29 cellular contexts compared by ENCODE assay signal in genomic region chr17:16818340-16818739, GRCh38.
"Had no signal": no experiment of that assay in that cellular context is flagged by ENCODE, and none has a peak within 500 bp of the region (broad histone marks: within the 10 kb centered on the region; RNA-seq: fewer than 3 reads in every experiment).

No MANE protein-coding gene starts in this region.

- H3K27me3 ChIP-seq: foreskin keratinocyte, heart left ventricle, pancreas, right lobe of liver, tibial nerve, uterus had no signal

- H3K27ac ChIP-seq: dorsolateral prefrontal cortex, esophagus muscularis mucosa, foreskin keratinocyte, gastroesophageal sphincter, heart left ventricle, left lung, pancreas, right lobe of liver, thoracic aorta, tibial nerve, upper lobe of right lung, uterus had no signal

- H3K27ac Mint-ChIP-seq: nephron progenitor cell; progenitor cell of endocrine pancreas; stimulated activated effector memory CD8-positive, alpha-beta T cell treated with anti-CD3 and anti-CD28 coated beads, Interleukin-12 subunit alpha, Interleukin-12 subunit beta, amount 100 ng/mL, for 72 hours; stimulated activated naive CD8-positive, alpha-beta T cell treated with anti-CD3 and anti-CD28 coated beads, Interleukin-15, Interleukin-2, amounts not matched to agents 100 ng/mL and 50 ng/mL, for 24 hours had no signal

- H3K9me3 ChIP-seq: esophagus muscularis mucosa, gastroesophageal sphincter, heart left ventricle, left lung, pancreas, right lobe of liver, thoracic aorta, tibial nerve, upper lobe of right lung, uterus had no signal

- H3K9me3 Mint-ChIP-seq: nephron progenitor cell; stimulated activated effector memory CD8-positive, alpha-beta T cell treated with anti-CD3 and anti-CD28 coated beads, Interleukin-12 subunit alpha, Interleukin-12 subunit beta, amount 100 ng/mL, for 72 hours; stimulated activated naive CD8-positive, alpha-beta T cell treated with anti-CD3 and anti-CD28 coated beads, Interleukin-15, Interleukin-2, amounts not matched to agents 100 ng/mL and 50 ng/mL, for 24 hours had no signal

- H3K4me3 ChIP-seq: dorsolateral prefrontal cortex, esophagus muscularis mucosa, gastroesophageal sphincter, heart left ventricle, left lung, pancreas, right lobe of liver, smooth muscle cell, thoracic aorta, tibial nerve, upper lobe of right lung, uterus had no signal

- H3K4me1 ChIP-seq: left lung, pancreas, right lobe of liver, upper lobe of right lung, uterus had no signal

- H3K4me3 Mint-ChIP-seq: naive thymus-derived CD8-positive, alpha-beta T cell; nephron progenitor cell; stimulated activated effector memory CD8-positive, alpha-beta T cell treated with anti-CD3 and anti-CD28 coated beads, Interleukin-12 subunit alpha, Interleukin-12 subunit beta, amount 100 ng/mL, for 72 hours; stimulated activated naive CD8-positive, alpha-beta T cell treated with anti-CD3 and anti-CD28 coated beads, Interleukin-15, Interleukin-2, amounts not matched to agents 100 ng/mL and 50 ng/mL, for 24 hours had no signal

- H3K4me2 ChIP-seq: smooth muscle cell had no signal

- H3K36me3 Mint-ChIP-seq: naive thymus-derived CD8-positive, alpha-beta T cell; stimulated activated effector memory CD8-positive, alpha-beta T cell treated with anti-CD3 and anti-CD28 coated beads, Interleukin-12 subunit alpha, Interleukin-12 subunit beta, amount 100 ng/mL, for 72 hours had no signal

- H3K36me3 ChIP-seq: esophagus muscularis mucosa, gastroesophageal sphincter, heart left ventricle, left lung, pancreas, right lobe of liver, thoracic aorta, tibial nerve, upper lobe of right lung, uterus had no signal

- DNase-seq: cerebellar nuclear complex; cortex of kidney; effector CD8-positive, alpha-beta T cell; foreskin keratinocyte; heart left ventricle; hippocampal formation; kidney; left lung; mesenchymal stem cell; midbrain; nephron progenitor cell; occipital lobe; right lobe of liver; stimulated activated CD4-positive, alpha-beta T cell treated with anti-CD3 and anti-CD28 coated beads, Interleukin-12 subunit alpha, Interleukin-12 subunit beta, amount 100 ng/mL, for 4 hours; stimulated activated CD4-positive, alpha-beta T cell treated with anti-CD3 and anti-CD28 coated beads, Interleukin-1b, Interleukin-23, amount 100 ng/mL, for 48 hours; stimulated activated CD4-positive, alpha-beta T cell treated with anti-CD3 and anti-CD28 coated beads, Interleukin-4, amount 100 ng/mL, for 24 hours; upper lobe of right lung; uterus had no signal

- H3K4me1 Mint-ChIP-seq: nephron progenitor cell; stimulated activated effector memory CD8-positive, alpha-beta T cell treated with anti-CD3 and anti-CD28 coated beads, Interleukin-12 subunit alpha, Interleukin-12 subunit beta, amount 100 ng/mL, for 72 hours had no signal
